ENCODE assay signal across 8 cellular contexts in the genomic region with DNA sequence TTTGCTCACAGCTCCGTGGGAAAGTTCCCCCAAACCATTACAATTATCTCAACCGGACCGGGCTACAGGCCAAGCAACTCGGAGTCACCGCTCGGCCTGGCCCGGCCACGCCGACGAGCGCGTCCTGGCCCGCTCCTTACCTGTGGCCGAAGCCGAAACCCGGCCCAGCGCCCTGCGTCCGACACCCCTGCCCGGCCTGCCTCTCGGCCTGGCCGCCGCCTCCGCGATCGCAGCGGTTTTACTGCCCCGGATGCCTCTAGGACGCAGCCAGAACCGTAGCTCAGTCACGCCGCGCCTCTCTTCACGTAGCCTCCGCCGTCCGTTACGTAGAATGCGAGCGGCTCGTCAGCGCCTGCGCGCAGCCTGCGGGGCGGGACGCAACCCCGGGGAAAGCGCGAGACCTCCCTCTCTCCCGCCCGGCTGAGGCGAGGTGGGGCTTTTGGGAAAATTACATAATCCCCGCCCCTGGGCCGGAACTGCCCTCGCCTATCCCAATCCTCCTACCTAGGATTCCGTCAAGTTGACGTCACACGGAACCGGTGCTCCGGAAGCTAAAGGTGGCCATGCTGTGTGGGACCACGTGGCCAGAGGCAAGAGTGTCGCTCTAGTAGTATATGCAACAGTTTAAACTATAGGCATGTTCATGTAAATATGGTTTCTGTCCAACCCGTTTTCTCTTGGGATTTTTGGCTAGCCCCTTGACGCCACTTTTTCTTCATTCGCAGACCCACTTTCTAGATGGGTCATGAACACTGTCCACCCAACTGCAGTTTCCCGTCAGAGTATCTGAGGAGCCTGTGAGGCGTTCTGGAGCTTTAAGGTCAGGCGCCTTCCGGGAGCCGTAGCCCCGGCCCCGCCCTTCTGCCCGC. TPM values are rescaled to one million over a fixed set of nuclear protein-coding genes. Genes with fewer than 3 reads are reported as not detected.
DNase-seq lines count a peak whose midpoint lies in the region; ATAC-seq and TF ChIP-seq lines count a peak whose summit lies in the region.

CCDC47 (minus strand) TSS at position 326 of the 869 bp plus-strand sequence. CDS start 7,422 bp downstream, outside the sequence.

- H3K9ac ChIP-seq in DND-41 (ENCODE audit: low read depth, low read length) = peak within 1 kb of the TSS; percentile 82
- H3K9ac ChIP-seq in GM23248 = peak within 1 kb of the TSS; percentile 94

- H3K4me1 Mint-ChIP-seq in activated T-helper 1 cell treated with anti-CD3 and anti-CD28 coated beads, Interleukin-12 subunit alpha, Interleukin-12 subunit beta, Interleukin-2, Interleukin-4 antibody, amounts not matched to agents 30 ng/mL and 10 ng/mL and 1 ng/mL, durations not matched to agents 14 hours and 24 hours and 36 hours (ENCODE audit: low read depth) = peaks cover 63% of the 10 kb centered on the region

- H3K4me1 ChIP-seq in DND-41 (ENCODE audit: insufficient read depth, low read length) = peaks cover 55% of the 10 kb centered on the region
- peaks cover 37% of the 10 kb centered on the region for H3K4me1 ChIP-seq in GM23248 (ENCODE audit: insufficient read depth)
- peaks cover 10 to 79% (median 28%) of the 10 kb centered on the region in 3 donors for H3K4me1 ChIP-seq in esophagus squamous epithelium

- H3K27ac ChIP-seq in DND-41 (ENCODE audit: low read length) (peak within 1 kb of the TSS; percentile 98), GM23248 (peak within 1 kb of the TSS; percentile 98), esophagus squamous epithelium (peak within 1 kb of the TSS; percentile 97 to 100 (median 99))

- H3K27me3 Mint-ChIP-seq in activated T-helper 1 cell treated with anti-CD3 and anti-CD28 coated beads, Interleukin-12 subunit alpha, Interleukin-12 subunit beta, Interleukin-2, Interleukin-4 antibody, amounts not matched to agents 30 ng/mL and 10 ng/mL and 1 ng/mL, durations not matched to agents 14 hours and 24 hours and 36 hours (ENCODE audit: insufficient read depth) = no peaks in the 10 kb centered on the region

- H3K4me2 ChIP-seq in DND-41 (ENCODE audit: insufficient read depth, low read length) (peak within 1 kb of the TSS; percentile 92), GM23248 (ENCODE audit: unreplicated experiment) (peak within 1 kb of the TSS; percentile 100)

- whole genome bisulfite sequencing in GM23248 (ENCODE audit: low coverage in 1 of 2, low lambda C conversion rate in 2 of 2, missing lambda C conversion rate in 2 of 2), 2 experiments = 0 to 1% methylated on average over 69 to 74 of the region's 74 CpGs
- 0 to 1% methylated on average over 13 to 17 of the region's 74 CpGs for whole genome bisulfite sequencing in esophagus squamous epithelium, 2 donors

- intact Hi-C loops in activated T-helper 1 cell treated with anti-CD3 and anti-CD28 coated beads, Interleukin-12 subunit alpha, Interleukin-12 subunit beta, Interleukin-2, Interleukin-4 antibody, amounts not matched to agents 30 ng/mL and 10 ng/mL and 1 ng/mL, durations not matched to agents 14 hours and 24 hours and 36 hours (cut with micrococcal nuclease) = loop anchor here (1.0 to 10.0 kb wide), 11 partner anchors 32 to 733 kb away; partner anchors contain the start of genes CEP95, DCAF7, DDX5 and ERN1
- intact Hi-C loops in esophagus squamous epithelium (cut with DNase I) = no loop called here

- DNase-seq in DND-41 (peak; percentile 99), GM23248 (peak; percentile 99), Kasumi-1 (lab: John Stamatoyannopoulos, UW) (peak; percentile 99), RPMI7951 (ENCODE audit: low read depth) (peak; percentile 99), esophagus squamous epithelium (lab: John Stamatoyannopoulos, UW) (peak; percentile 92), myocyte (ENCODE audit: low read depth) (peak; percentile 100)
- peak; percentile 99 for DNase-seq in activated T-helper 1 cell treated with anti-CD3 and anti-CD28 coated beads, Interleukin-12 subunit alpha, Interleukin-12 subunit beta, Interleukin-2, Interleukin-4 antibody, amounts not matched to agents 30 ng/mL and 10 ng/mL and 1 ng/mL, durations not matched to agents 14 hours and 24 hours and 36 hours (ENCODE audit: low spot score)
- DNase-seq in stimulated activated CD8-positive, alpha-beta memory T cell treated with anti-CD3 and anti-CD28 coated beads, Interleukin-7, amount 100 ng/mL, for 48 hours (ENCODE audit: extremely low read depth in 1 of 2, low read depth in 1 of 2) = peak; percentile 96 to 98

- peak within 1 kb of the TSS; percentile 100 for H3K27ac Mint-ChIP-seq in activated T-helper 1 cell treated with anti-CD3 and anti-CD28 coated beads, Interleukin-12 subunit alpha, Interleukin-12 subunit beta, Interleukin-2, Interleukin-4 antibody, amounts not matched to agents 30 ng/mL and 10 ng/mL and 1 ng/mL, durations not matched to agents 14 hours and 24 hours and 36 hours

- TF ChIP-seq CTCF in DND-41 (IDR thresholded peaks at IDR 0.05; ENCODE audit: borderline replicate concordance, extremely low read depth, low read length, poor library complexity, severe bottlenecking) (no peak), esophagus squamous epithelium (IDR thresholded peaks at IDR 0.05) (peak in 2 of 6 experiments; percentile 7 to 15)

- peak in 3 of 4 donors; percentile 94 to 99 (median 97) for TF ChIP-seq POLR2A in esophagus squamous epithelium (IDR thresholded peaks at IDR 0.05)

- H3K9me3 Mint-ChIP-seq in activated T-helper 1 cell treated with anti-CD3 and anti-CD28 coated beads, Interleukin-12 subunit alpha, Interleukin-12 subunit beta, Interleukin-2, Interleukin-4 antibody, amounts not matched to agents 30 ng/mL and 10 ng/mL and 1 ng/mL, durations not matched to agents 14 hours and 24 hours and 36 hours = no peaks in the 10 kb centered on the region

- H3K4me3 ChIP-seq in DND-41 (ENCODE audit: low read depth in 1 of 2, low read length in 2 of 2) (peak within 1 kb of the TSS; percentile 82 to 97), GM23248 (peak within 1 kb of the TSS; percentile 90), esophagus squamous epithelium (peak within 1 kb of the TSS; percentile 71 to 99 (median 90))

- ATAC-seq in DND-41 (ENCODE audit: insufficient read depth, low read depth) = peak; percentile 86

- H4K20me1 ChIP-seq in DND-41 (ENCODE audit: insufficient read depth, low read length) = peaks cover 49% of the 10 kb centered on the region
- H4K20me1 ChIP-seq in GM23248 (ENCODE audit: insufficient read depth) = peaks cover 20% of the 10 kb centered on the region

- H3K9me2 ChIP-seq in GM23248 (ENCODE audit: insufficient read depth) = no peaks in the 10 kb centered on the region

- H2AFZ ChIP-seq in DND-41 (ENCODE audit: low read depth, low read length) = peak within 1 kb of the TSS; percentile 82
- H2AFZ ChIP-seq in GM23248 = peak within 1 kb of the TSS; percentile 74

- H3K79me2 ChIP-seq in DND-41 (ENCODE audit: insufficient read depth, low read length) (peaks cover 93% of the 10 kb centered on the region), GM23248 (ENCODE audit: insufficient read depth) (peaks cover 91% of the 10 kb centered on the region)

- H3K4me3 Mint-ChIP-seq in activated T-helper 1 cell treated with anti-CD3 and anti-CD28 coated beads, Interleukin-12 subunit alpha, Interleukin-12 subunit beta, Interleukin-2, Interleukin-4 antibody, amounts not matched to agents 30 ng/mL and 10 ng/mL and 1 ng/mL, durations not matched to agents 14 hours and 24 hours and 36 hours = peak within 1 kb of the TSS; percentile 96

- peaks cover 25% of the 10 kb centered on the region for H3K36me3 Mint-ChIP-seq in activated T-helper 1 cell treated with anti-CD3 and anti-CD28 coated beads, Interleukin-12 subunit alpha, Interleukin-12 subunit beta, Interleukin-2, Interleukin-4 antibody, amounts not matched to agents 30 ng/mL and 10 ng/mL and 1 ng/mL, durations not matched to agents 14 hours and 24 hours and 36 hours (ENCODE audit: low read depth)

- H3F3A ChIP-seq in GM23248 (ENCODE audit: insufficient read depth) = peaks cover 24% of the 10 kb centered on the region

- H3K27me3 ChIP-seq in DND-41 (ENCODE audit: insufficient read depth, low read length, poor library complexity) (no peaks in the 10 kb centered on the region), GM23248 (replicated peaks; ENCODE audit: insufficient read depth) (no peaks in the 10 kb centered on the region), esophagus squamous epithelium (no peaks in the 10 kb centered on the region)

- H3K9me3 ChIP-seq in DND-41 (ENCODE audit: insufficient read depth, low read length, severe bottlenecking) (no peaks in the 10 kb centered on the region), GM23248 (ENCODE audit: low read depth) (no peaks in the 10 kb centered on the region), esophagus squamous epithelium (no peaks in the 10 kb centered on the region)

- H3K36me3 ChIP-seq in DND-41 (ENCODE audit: insufficient read depth, low read length) = peaks cover 50% of the 10 kb centered on the region
- 0 out of 2 replicates have a peak, but pooled peaks cover 5% of the 10 kb centered on the region for H3K36me3 ChIP-seq in GM23248 (ENCODE audit: low read depth)
- H3K36me3 ChIP-seq in esophagus squamous epithelium = peaks cover 0 to 32% (median 5%) of the 10 kb centered on the region in 3 donors

- in situ Hi-C loops in GM23248 (cut with MboI) = no loop called here

RNA-seq across cellular contexts. Expression of gene CCDC47, which starts in this region (rescaled TPM):
- 72.2 and 74.2 TPM in 2 replicates for total RNA-seq in GM23248 (2014; rRNA removed; shearing (Covaris generic))
- 60.5 and 61.6 TPM in 2 replicates for polyA plus RNA-seq in GM23248 (2016; fragmentation: Nextera tagmentation; extraction: Ambion mirVana)
- 39.9 and 49.3 TPM in 2 replicates for total RNA-seq in RPMI7951 (2014; rRNA removed; shearing (Covaris generic))
- total RNA-seq in activated T-helper 1 cell treated with anti-CD3 and anti-CD28 coated beads, Interleukin-12 subunit alpha, Interleukin-12 subunit beta, Interleukin-2, Interleukin-4 antibody, amounts not matched to agents 30 ng/mL and 10 ng/mL and 1 ng/mL, durations not matched to agents 14 hours and 24 hours and 36 hours = 74.8 and 79.2 TPM in 2 replicates
- total RNA-seq in esophagus squamous epithelium = 10 to 100 TPM; 55.9 to 66.4 (median 63.7) TPM
- total RNA-seq in myocyte = 67.8 and 73.3 TPM in 2 replicates
- polyA plus RNA-seq in myocyte (2012) = 47.4 TPM

Comparison
In these comparisons a context has a peak if more than half of its experiments do, and no peak if none do; other contexts are left out.
1. Peak in every context shown above with its lines: DNase-seq, ATAC-seq, H3K4me3 ChIP-seq and H3K27ac ChIP-seq.